1 cellular context compared by ENCODE assay signal in genomic region chr6:43923376-43924221, GRCh38.
TF ChIP-seq lines count a peak whose summit lies in the region.

No MANE protein-coding gene starts in this region.

TF ChIP-seq in K562, 482 proteins besides CTCF, POLR2A, EP300 and RAD21 (continued from another document):
- TF ChIP-seq, protein P1, sequence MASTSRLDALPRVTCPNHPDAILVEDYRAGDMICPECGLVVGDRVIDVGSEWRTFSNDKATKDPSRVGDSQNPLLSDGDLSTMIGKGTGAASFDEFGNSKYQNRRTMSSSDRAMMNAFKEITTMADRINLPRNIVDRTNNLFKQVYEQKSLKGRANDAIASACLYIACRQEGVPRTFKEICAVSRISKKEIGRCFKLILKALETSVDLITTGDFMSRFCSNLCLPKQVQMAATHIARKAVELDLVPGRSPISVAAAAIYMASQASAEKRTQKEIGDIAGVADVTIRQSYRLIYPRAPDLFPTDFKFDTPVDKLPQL (IDR thresholded peaks at IDR 0.05; ENCODE audit: extremely low read depth, insufficient read length): no peak
- peak; percentile 17; the same call in 1 of the 2 replicates for TF ChIP-seq RBFOX2 (IDR thresholded peaks at IDR 0.05; ENCODE audit: low read depth, low read length)
- no peak for TF ChIP-seq HMG20B (CRISPR knock-in tag; IDR thresholded peaks at IDR 0.05)
- TF ChIP-seq, protein P2, sequence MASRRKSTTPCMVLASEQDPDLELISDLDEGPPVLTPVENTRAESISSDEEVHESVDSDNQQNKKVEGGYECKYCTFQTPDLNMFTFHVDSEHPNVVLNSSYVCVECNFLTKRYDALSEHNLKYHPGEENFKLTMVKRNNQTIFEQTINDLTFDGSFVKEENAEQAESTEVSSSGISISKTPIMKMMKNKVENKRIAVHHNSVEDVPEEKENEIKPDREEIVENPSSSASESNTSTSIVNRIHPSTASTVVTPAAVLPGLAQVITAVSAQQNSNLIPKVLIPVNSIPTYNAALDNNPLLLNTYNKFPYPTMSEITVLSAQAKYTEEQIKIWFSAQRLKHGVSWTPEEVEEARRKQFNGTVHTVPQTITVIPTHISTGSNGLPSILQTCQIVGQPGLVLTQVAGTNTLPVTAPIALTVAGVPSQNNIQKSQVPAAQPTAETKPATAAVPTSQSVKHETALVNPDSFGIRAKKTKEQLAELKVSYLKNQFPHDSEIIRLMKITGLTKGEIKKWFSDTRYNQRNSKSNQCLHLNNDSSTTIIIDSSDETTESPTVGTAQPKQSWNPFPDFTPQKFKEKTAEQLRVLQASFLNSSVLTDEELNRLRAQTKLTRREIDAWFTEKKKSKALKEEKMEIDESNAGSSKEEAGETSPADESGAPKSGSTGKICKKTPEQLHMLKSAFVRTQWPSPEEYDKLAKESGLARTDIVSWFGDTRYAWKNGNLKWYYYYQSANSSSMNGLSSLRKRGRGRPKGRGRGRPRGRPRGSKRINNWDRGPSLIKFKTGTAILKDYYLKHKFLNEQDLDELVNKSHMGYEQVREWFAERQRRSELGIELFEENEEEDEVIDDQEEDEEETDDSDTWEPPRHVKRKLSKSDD (conservative IDR thresholded peaks at IDR 0.05; ENCODE audit: low read length): no peak
- TF ChIP-seq SRSF9 (IDR thresholded peaks at IDR 0.05; ENCODE audit: borderline replicate concordance, low read depth, low read length): no peak
- TF ChIP-seq TFAP4 (CRISPR knock-in tag; IDR thresholded peaks at IDR 0.05; ENCODE audit: borderline replicate concordance): no peak
- no peak for TF ChIP-seq HDAC2 (IDR thresholded peaks at IDR 0.05)
- no peak for TF ChIP-seq ZNF511 (CRISPR knock-in tag; IDR thresholded peaks at IDR 0.05)
- no peak for TF ChIP-seq FOXJ3 (CRISPR knock-in tag; IDR thresholded peaks at IDR 0.05)
- no peak for TF ChIP-seq RNF219 (CRISPR knock-in tag; IDR thresholded peaks at IDR 0.05)
- no peak for TF ChIP-seq KLF1 (tag; IDR thresholded peaks at IDR 0.05)
- TF ChIP-seq ZNF551 (CRISPR knock-in tag; IDR thresholded peaks at IDR 0.05): no peak
- no peak for TF ChIP-seq CHCHD3 (CRISPR knock-in tag; IDR thresholded peaks at IDR 0.05)
- no peak for TF ChIP-seq CC2D1A (IDR thresholded peaks at IDR 0.05)
- TF ChIP-seq ZNF764 (CRISPR knock-in tag; IDR thresholded peaks at IDR 0.05; ENCODE audit: low read depth): no peak
- no peak for TF ChIP-seq TEAD1 (CRISPR knock-in tag; IDR thresholded peaks at IDR 0.05)
- TF ChIP-seq ZNF175 (CRISPR knock-in tag; IDR thresholded peaks at IDR 0.05; ENCODE audit: low read depth): peak; percentile 74; the same call in 1 of the 2 replicates
- no peak for TF ChIP-seq MTF1 (CRISPR knock-in tag; IDR thresholded peaks at IDR 0.05; ENCODE audit: borderline replicate concordance)
- TF ChIP-seq GATA2 (CRISPR knock-in tag; IDR thresholded peaks at IDR 0.05): no peak
- TF ChIP-seq, protein P3, sequence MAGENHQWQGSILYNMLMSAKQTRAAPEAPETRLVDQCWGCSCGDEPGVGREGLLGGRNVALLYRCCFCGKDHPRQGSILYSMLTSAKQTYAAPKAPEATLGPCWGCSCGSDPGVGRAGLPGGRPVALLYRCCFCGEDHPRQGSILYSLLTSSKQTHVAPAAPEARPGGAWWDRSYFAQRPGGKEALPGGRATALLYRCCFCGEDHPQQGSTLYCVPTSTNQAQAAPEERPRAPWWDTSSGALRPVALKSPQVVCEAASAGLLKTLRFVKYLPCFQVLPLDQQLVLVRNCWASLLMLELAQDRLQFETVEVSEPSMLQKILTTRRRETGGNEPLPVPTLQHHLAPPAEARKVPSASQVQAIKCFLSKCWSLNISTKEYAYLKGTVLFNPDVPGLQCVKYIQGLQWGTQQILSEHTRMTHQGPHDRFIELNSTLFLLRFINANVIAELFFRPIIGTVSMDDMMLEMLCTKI (IDR thresholded peaks at IDR 0.05; ENCODE audit: partially characterized antibody): no peak
- TF ChIP-seq SP2 (IDR thresholded peaks at IDR 0.05; ENCODE audit: extremely low read depth, low read depth, low read length, poor library complexity, severe bottlenecking): no peak
- no peak for TF ChIP-seq KDM2B (CRISPR knock-in tag; IDR thresholded peaks at IDR 0.05)
- TF ChIP-seq, protein P4, sequence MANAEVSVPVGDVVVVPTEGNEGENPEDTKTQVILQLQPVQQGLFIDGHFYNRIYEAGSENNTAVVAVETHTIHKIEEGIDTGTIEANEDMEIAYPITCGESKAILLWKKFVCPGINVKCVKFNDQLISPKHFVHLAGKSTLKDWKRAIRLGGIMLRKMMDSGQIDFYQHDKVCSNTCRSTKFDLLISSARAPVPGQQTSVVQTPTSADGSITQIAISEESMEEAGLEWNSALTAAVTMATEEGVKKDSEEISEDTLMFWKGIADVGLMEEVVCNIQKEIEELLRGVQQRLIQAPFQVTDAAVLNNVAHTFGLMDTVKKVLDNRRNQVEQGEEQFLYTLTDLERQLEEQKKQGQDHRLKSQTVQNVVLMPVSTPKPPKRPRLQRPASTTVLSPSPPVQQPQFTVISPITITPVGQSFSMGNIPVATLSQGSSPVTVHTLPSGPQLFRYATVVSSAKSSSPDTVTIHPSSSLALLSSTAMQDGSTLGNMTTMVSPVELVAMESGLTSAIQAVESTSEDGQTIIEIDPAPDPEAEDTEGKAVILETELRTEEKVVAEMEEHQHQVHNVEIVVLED (CRISPR knock-in tag; IDR thresholded peaks at IDR 0.05): no peak
- no peak for TF ChIP-seq THAP12 (CRISPR knock-in tag; IDR thresholded peaks at IDR 0.05)
- no peak for TF ChIP-seq NR2C2 (CRISPR knock-in tag; IDR thresholded peaks at IDR 0.05)
- TF ChIP-seq NR2C2 (tag; IDR thresholded peaks at IDR 0.05): peak; percentile 26; the same call in 1 of the 2 replicates
- no peak for TF ChIP-seq SRSF7 (optimal IDR thresholded peaks at IDR 0.05; ENCODE audit: low read depth, low read length)
- TF ChIP-seq ATF2 (CRISPR knock-in tag; IDR thresholded peaks at IDR 0.05): no peak
- no peak for TF ChIP-seq MEF2A (IDR thresholded peaks at IDR 0.05; ENCODE audit: control insufficient read depth, low read depth, low read length)
- no peak for TF ChIP-seq RAD51 (IDR thresholded peaks at IDR 0.05; ENCODE audit: borderline replicate concordance, low read depth)
- TF ChIP-seq, protein P5, sequence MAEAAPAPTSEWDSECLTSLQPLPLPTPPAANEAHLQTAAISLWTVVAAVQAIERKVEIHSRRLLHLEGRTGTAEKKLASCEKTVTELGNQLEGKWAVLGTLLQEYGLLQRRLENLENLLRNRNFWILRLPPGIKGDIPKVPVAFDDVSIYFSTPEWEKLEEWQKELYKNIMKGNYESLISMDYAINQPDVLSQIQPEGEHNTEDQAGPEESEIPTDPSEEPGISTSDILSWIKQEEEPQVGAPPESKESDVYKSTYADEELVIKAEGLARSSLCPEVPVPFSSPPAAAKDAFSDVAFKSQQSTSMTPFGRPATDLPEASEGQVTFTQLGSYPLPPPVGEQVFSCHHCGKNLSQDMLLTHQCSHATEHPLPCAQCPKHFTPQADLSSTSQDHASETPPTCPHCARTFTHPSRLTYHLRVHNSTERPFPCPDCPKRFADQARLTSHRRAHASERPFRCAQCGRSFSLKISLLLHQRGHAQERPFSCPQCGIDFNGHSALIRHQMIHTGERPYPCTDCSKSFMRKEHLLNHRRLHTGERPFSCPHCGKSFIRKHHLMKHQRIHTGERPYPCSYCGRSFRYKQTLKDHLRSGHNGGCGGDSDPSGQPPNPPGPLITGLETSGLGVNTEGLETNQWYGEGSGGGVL (CRISPR knock-in tag; IDR thresholded peaks at IDR 0.05): no peak
- 0 out of 2 replicates have a peak, but pooled peaks have one; percentile 31 for TF ChIP-seq ZNF644 (tag; IDR thresholded peaks at IDR 0.05; ENCODE audit: low read depth)
- TF ChIP-seq, protein P6, sequence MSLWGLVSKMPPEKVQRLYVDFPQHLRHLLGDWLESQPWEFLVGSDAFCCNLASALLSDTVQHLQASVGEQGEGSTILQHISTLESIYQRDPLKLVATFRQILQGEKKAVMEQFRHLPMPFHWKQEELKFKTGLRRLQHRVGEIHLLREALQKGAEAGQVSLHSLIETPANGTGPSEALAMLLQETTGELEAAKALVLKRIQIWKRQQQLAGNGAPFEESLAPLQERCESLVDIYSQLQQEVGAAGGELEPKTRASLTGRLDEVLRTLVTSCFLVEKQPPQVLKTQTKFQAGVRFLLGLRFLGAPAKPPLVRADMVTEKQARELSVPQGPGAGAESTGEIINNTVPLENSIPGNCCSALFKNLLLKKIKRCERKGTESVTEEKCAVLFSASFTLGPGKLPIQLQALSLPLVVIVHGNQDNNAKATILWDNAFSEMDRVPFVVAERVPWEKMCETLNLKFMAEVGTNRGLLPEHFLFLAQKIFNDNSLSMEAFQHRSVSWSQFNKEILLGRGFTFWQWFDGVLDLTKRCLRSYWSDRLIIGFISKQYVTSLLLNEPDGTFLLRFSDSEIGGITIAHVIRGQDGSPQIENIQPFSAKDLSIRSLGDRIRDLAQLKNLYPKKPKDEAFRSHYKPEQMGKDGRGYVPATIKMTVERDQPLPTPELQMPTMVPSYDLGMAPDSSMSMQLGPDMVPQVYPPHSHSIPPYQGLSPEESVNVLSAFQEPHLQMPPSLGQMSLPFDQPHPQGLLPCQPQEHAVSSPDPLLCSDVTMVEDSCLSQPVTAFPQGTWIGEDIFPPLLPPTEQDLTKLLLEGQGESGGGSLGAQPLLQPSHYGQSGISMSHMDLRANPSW (CRISPR knock-in tag; IDR thresholded peaks at IDR 0.05): no peak
- no peak for TF ChIP-seq SMARCA4 (IDR thresholded peaks at IDR 0.05)
TF ChIP-seq in K562: peak in this region for 8.
